ENCODE assay signal across 1 cellular context in genomic region chr4:169270156-169270809, GRCh38.
TF ChIP-seq lines count a peak whose summit lies in the region.

No MANE protein-coding gene starts in this region.

TF ChIP-seq in HepG2, 621 proteins besides CTCF, POLR2A, EP300 and RAD21 (continued from another document and continues in another):
- TF ChIP-seq ZNF407 (CRISPR knock-in tag; IDR thresholded peaks at IDR 0.05; ENCODE audit: not compliant biosample characterization) (peak; percentile 52), MTF2 (CRISPR knock-in tag; IDR thresholded peaks at IDR 0.05; ENCODE audit: borderline replicate concordance) (no peak; the same call in 1 of the 2 replicates), ZNF605 (CRISPR knock-in tag; IDR thresholded peaks at IDR 0.05) (no peak), SP2 (CRISPR knock-in tag; IDR thresholded peaks at IDR 0.05) (0 out of 2 replicates have a peak, but pooled peaks have one; percentile 9), ZNF224 (CRISPR knock-in tag; IDR thresholded peaks at IDR 0.05) (no peak), ZNF274 (CRISPR knock-in tag; IDR thresholded peaks at IDR 0.05) (no peak), ZNF598 (CRISPR knock-in tag; IDR thresholded peaks at IDR 0.05; ENCODE audit: borderline replicate concordance) (no peak), SPEN (CRISPR knock-in tag; IDR thresholded peaks at IDR 0.05; ENCODE audit: low read depth) (no peak), NR2F2 (IDR thresholded peaks at IDR 0.05; ENCODE audit: borderline replicate concordance, low read depth) (no peak), PBX3 (CRISPR knock-in tag; IDR thresholded peaks at IDR 0.05; ENCODE audit: borderline replicate concordance) (no peak), ZSCAN29 (CRISPR knock-in tag; conservative IDR thresholded peaks at IDR 0.05) (no peak), ZNF253 (CRISPR knock-in tag; IDR thresholded peaks at IDR 0.05; ENCODE audit: borderline replicate concordance) (no peak), ZNF318 (CRISPR knock-in tag; IDR thresholded peaks at IDR 0.05) (no peak), MIER2 (CRISPR knock-in tag; IDR thresholded peaks at IDR 0.05) (no peak), AGO1 (IDR thresholded peaks at IDR 0.05; ENCODE audit: low read depth, low read length, poor library complexity, severe bottlenecking) (peak; percentile 20), ZNF382 (CRISPR knock-in tag; IDR thresholded peaks at IDR 0.05; ENCODE audit: borderline replicate concordance) (no peak), ZNF18 (CRISPR knock-in tag; IDR thresholded peaks at IDR 0.05; ENCODE audit: insufficient replicate concordance) (no peak), NFKB2 (CRISPR knock-in tag; IDR thresholded peaks at IDR 0.05; ENCODE audit: borderline replicate concordance) (no peak), ZSCAN21 (CRISPR knock-in tag; IDR thresholded peaks at IDR 0.05; ENCODE audit: borderline replicate concordance) (no peak), ZNF766 (CRISPR knock-in tag; IDR thresholded peaks at IDR 0.05; ENCODE audit: borderline replicate concordance) (no peak), EEA1 (CRISPR knock-in tag; IDR thresholded peaks at IDR 0.05; ENCODE audit: borderline replicate concordance) (peak; percentile 18; the same call in 1 of the 2 replicates), TGIF2 (CRISPR knock-in tag; IDR thresholded peaks at IDR 0.05) (no peak), NFYC (CRISPR knock-in tag; IDR thresholded peaks at IDR 0.05) (no peak), ASH2L (IDR thresholded peaks at IDR 0.05; ENCODE audit: insufficient read length, low read depth, low read length) (peak; percentile 27), SAP130 (CRISPR knock-in tag; IDR thresholded peaks at IDR 0.05; ENCODE audit: low read depth) (0 out of 2 replicates have a peak, but pooled peaks have one; percentile 30), AKAP8 (CRISPR knock-in tag; IDR thresholded peaks at IDR 0.05) (no peak), HNF4G (IDR thresholded peaks at IDR 0.05; ENCODE audit: borderline replicate concordance, low read depth, low read length) (no peak), HNF4G (CRISPR knock-in tag; IDR thresholded peaks at IDR 0.05; ENCODE audit: borderline replicate concordance, low read depth) (no peak), ZBTB8A (CRISPR knock-in tag; IDR thresholded peaks at IDR 0.05; ENCODE audit: borderline replicate concordance, low read depth) (no peak), ZFP90 (CRISPR knock-in tag; IDR thresholded peaks at IDR 0.05; ENCODE audit: borderline replicate concordance) (no peak; the same call in 1 of the 2 replicates), RORA (CRISPR knock-in tag; IDR thresholded peaks at IDR 0.05) (no peak), ZNF556 (CRISPR knock-in tag; IDR thresholded peaks at IDR 0.05; ENCODE audit: borderline replicate concordance) (0 out of 2 replicates have a peak, but pooled peaks have one; percentile 25), HNRNPUL1 (IDR thresholded peaks at IDR 0.05; ENCODE audit: low read depth, low read length) (no peak), TAF15 (IDR thresholded peaks at IDR 0.05; ENCODE audit: low read depth, low read length, poor library complexity, severe bottlenecking) (peak; percentile 27), AGO2 (optimal IDR thresholded peaks at IDR 0.05; ENCODE audit: low read depth, low read length) (peak; percentile 65), ATF7-NPFF (CRISPR knock-in tag; IDR thresholded peaks at IDR 0.05; ENCODE audit: low read depth) (0 out of 2 replicates have a peak, but pooled peaks have one; percentile 55), REST (IDR thresholded peaks at IDR 0.05; ENCODE audit: borderline replicate concordance in 1 of 2, low read depth in 1 of 2, low read length in 2 of 2) (no peak)
